ENCODE assay signal across 23 cellular contexts in the genomic region with DNA sequence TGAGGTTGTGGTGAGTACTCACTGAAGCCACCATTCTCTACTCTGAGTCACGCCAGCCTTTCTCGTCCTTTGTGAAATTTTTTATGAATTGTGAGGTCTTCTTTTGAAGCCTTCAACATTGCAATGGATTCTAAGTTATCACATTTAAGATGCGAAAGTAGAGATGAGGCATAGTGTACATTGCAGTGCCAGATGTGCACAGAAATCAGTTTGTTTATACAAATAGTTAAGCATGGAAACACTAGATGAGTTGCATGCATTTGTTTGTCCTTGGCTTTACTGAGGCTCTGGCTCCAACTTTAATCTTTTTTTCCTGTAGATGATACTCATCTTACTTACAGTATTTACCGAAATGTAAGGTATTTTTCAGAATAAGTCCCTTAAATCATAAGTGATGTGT.
"Had no signal": no experiment of that assay in that cellular context is flagged by ENCODE, and none has a peak within 500 bp of the region (broad histone marks: within the 10 kb centered on the region; RNA-seq: fewer than 3 reads in every experiment).

No MANE protein-coding gene starts in this region.

- H3K27me3 ChIP-seq: colonic mucosa, esophagus squamous epithelium, heart right ventricle, neutrophil, pancreas, right lobe of liver, tibial nerve, upper lobe of left lung had no signal

- H3K27ac ChIP-seq: colonic mucosa, esophagus squamous epithelium, heart right ventricle, lower lobe of right lung, neutrophil, pancreas, right lobe of liver, thoracic aorta, tibial nerve, upper lobe of left lung had no signal

- H3K9me3 ChIP-seq: colonic mucosa, esophagus squamous epithelium, lower lobe of right lung, mucosa of descending colon, neutrophil, pancreas, right lobe of liver, thoracic aorta, tibial nerve, upper lobe of left lung had no signal

- DNase-seq: colonic mucosa; effector memory CD8-positive, alpha-beta T cell; erythroblast; esophagus squamous epithelium; foreskin melanocyte; glutamatergic neuron; heart right ventricle; hippocampal formation; left ventricle myocardium superior; lower lobe of right lung; mucosa of descending colon; naive B cell; pancreas; right lobe of liver; small intestine; stimulated activated CD4-positive, alpha-beta T cell treated with anti-CD3 and anti-CD28 coated beads, Interleukin-15, amount 100 ng/mL, for 24 hours; stimulated activated CD4-positive, alpha-beta T cell treated with anti-CD3 and anti-CD28 coated beads, Interleukin-2, amount 100 ng/mL, for 48 hours; stimulated activated naive B cell treated with anti-CD40 and anti-IgM and Interleukin-4, amounts not matched to agents 10 μg/mL and 1 μg/mL and 100 μg/mL, for 72 hours; upper lobe of left lung had no signal

- H3K4me3 ChIP-seq: colonic mucosa, esophagus squamous epithelium, heart right ventricle, lower lobe of right lung, mucosa of descending colon, pancreas, right lobe of liver, thoracic aorta, tibial nerve, upper lobe of left lung had no signal

- H3K4me1 ChIP-seq: colonic mucosa, esophagus squamous epithelium, heart right ventricle, lower lobe of right lung, pancreas, right lobe of liver, tibial nerve, upper lobe of left lung had no signal

- ATAC-seq: effector memory CD8-positive, alpha-beta T cell; heart right ventricle; left ventricle myocardium superior; lower lobe of right lung; mucosa of descending colon; natural killer cell treated with Interleukin-12 subunit alpha and Interleukin-12 subunit beta and Interleukin-15 and Interleukin-18, amount 100 ng/mL, for 72 hours; pancreas; right lobe of liver; stimulated activated naive B cell treated with anti-CD40 and anti-IgM and Interleukin-4, amounts not matched to agents 10 μg/mL and 1 μg/mL and 100 μg/mL, for 72 hours had no signal

- H3K36me3 ChIP-seq: colonic mucosa, esophagus squamous epithelium, heart right ventricle, lower lobe of right lung, neutrophil, pancreas, right lobe of liver, thoracic aorta, tibial nerve, upper lobe of left lung had no signal
